In the genomic region with DNA sequence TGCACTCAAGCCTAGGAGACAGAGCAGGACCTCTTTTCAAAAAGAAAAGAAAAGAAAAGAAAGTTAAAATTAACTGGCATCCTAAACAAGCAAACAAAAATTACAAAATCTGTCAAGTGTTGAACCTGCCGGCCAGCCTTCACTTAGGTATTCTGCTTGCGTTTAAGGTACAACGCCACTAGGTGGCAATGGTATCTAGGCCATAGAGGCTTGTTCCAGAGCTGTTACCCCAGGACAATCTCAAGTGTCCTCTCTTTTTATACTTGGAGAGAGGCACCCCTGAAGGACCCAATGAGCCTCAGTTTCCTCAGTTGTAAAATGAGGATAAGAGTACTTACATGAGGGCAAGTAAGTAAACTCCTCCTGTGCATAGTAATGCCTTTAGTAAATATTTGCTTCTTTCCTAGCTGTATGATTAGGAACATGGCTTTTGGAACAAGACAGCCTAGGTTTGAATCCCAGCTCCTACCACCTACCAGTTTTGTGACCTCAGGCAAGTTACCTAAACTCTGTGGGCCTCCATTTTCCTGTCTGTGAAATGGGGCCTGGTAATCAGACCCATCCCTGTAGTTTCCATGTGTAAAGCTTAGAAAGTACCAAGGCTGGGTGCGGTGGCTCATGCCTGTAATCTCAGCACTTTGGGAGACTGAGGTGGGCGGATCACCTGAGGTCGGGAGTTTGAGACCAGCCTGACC, we compare ENCODE assay signal across 8 cellular contexts. TPM values are rescaled to one million over a fixed set of nuclear protein-coding genes. Genes with fewer than 3 reads are reported as not detected.
DNase-seq lines count a peak whose midpoint lies in the region; ATAC-seq and TF ChIP-seq lines count a peak whose summit lies in the region.

No MANE protein-coding gene starts in this region.

- no peaks in the 10 kb centered on the region for H3K36me3 Mint-ChIP-seq in brain

- peaks cover 13% of the 10 kb centered on the region for H3K27me3 Mint-ChIP-seq in brain

- H3K4me2 ChIP-seq in MM.1S (ENCODE audit: low read depth, low read length), result no peak overlapping the region

- peak; percentile 28 for DNase-seq in GDM1 (lab: John Stamatoyannopoulos, UW)
- peak; percentile 61 for DNase-seq in MM.1S
- DNase-seq in T-helper 2 cell, result peak in 4 of 5 experiments; percentile 17 to 63 (median 28)
- peak; percentile 68 for DNase-seq in left kidney (ENCODE audit: low read depth, low spot score)
- DNase-seq in stimulated activated CD8-positive, alpha-beta memory T cell treated with anti-CD3 and anti-CD28 coated beads, Interleukin-4, amount 100 ng/mL, for 48 hours, result peak; percentile 50
- no peak for DNase-seq in occipital lobe (lab: John Stamatoyannopoulos, UW)

- H2AFZ ChIP-seq in MM.1S (ENCODE audit: low read length), result no peak overlapping the region

- peak overlapping the region in 1 of 5 experiments; percentile 20 for H3K4me3 Mint-ChIP-seq in brain

- H3K4me1 ChIP-seq in MM.1S (ENCODE audit: low read length), result no peaks in the 10 kb centered on the region

- ATAC-seq in HG03571 (IDR thresholded peaks at IDR 0.05; ENCODE audit: unreplicated experiment), result no peak

- no peaks in the 10 kb centered on the region for H3K79me2 ChIP-seq in MM.1S (ENCODE audit: low read length)

- H3K9me2 ChIP-seq in MM.1S (replicated peaks; ENCODE audit: insufficient read depth, low read length), result no peaks in the 10 kb centered on the region

- H3K9me3 ChIP-seq in MM.1S (replicated peaks; ENCODE audit: insufficient read depth, low read length), result no peaks in the 10 kb centered on the region

- no peaks in the 10 kb centered on the region for H3K36me3 ChIP-seq in MM.1S (replicated peaks; ENCODE audit: insufficient read depth, low read length)

- H3K27me3 ChIP-seq in MM.1S (replicated peaks; ENCODE audit: insufficient read depth, low read length), result no peaks in the 10 kb centered on the region

- H3K27ac ChIP-seq in MM.1S (ENCODE audit: low read length), result no peak overlapping the region

- no peaks in the 10 kb centered on the region for H4K20me1 ChIP-seq in MM.1S (ENCODE audit: insufficient read depth, low read length)

- peaks cover 12% of the 10 kb centered on the region for H3K4me1 Mint-ChIP-seq in brain

- no peaks in the 10 kb centered on the region for H3F3A ChIP-seq in MM.1S (ENCODE audit: insufficient read depth, low read length)

- H3K4me3 ChIP-seq in MM.1S (ENCODE audit: low read length), result no peak overlapping the region

- H3K27ac Mint-ChIP-seq in brain, result peak overlapping the region in 1 of 5 experiments; percentile 85

- no peaks in the 10 kb centered on the region for H3K9me3 Mint-ChIP-seq in brain

- no peak overlapping the region for H3K9ac ChIP-seq in MM.1S (ENCODE audit: low read length)

- peak; percentile 79 for TF ChIP-seq CTCF in MM.1S (IDR thresholded peaks at IDR 0.05; ENCODE audit: low read length)
- TF ChIP-seq CTCF in brain (conservative IDR thresholded peaks at IDR 0.05), result peak; percentile 81 to 85

RNA-seq across cellular contexts. Expression of a gene that starts 5.8 kb away (rescaled TPM):
- 73.8 TPM for polyA plus RNA-seq in brain (ENCODE audit: insufficient read depth, low read depth, low replicate concordance)
- total RNA-seq in occipital lobe, result 2.8 TPM

RNA-seq across cellular contexts. Expression of a gene that starts 34.2 kb away (rescaled TPM):
- 3,693 TPM for polyA plus RNA-seq in brain (ENCODE audit: insufficient read depth, low read depth, low replicate concordance)
- total RNA-seq in occipital lobe, result 1,021 TPM
